Comparison of ENCODE assay signal across 8 cellular contexts in genomic region chr4:74038161-74039064, GRCh38. TPM values are rescaled to one million over a fixed set of nuclear protein-coding genes. Genes with fewer than 3 reads are reported as not detected.
DNase-seq lines count a peak whose midpoint lies in the region; ATAC-seq and TF ChIP-seq lines count a peak whose summit lies in the region.

Gene CXCL3, minus strand, starts transcription at chr4:74038689. Its CDS starts 78 bp downstream, at chr4:74038611.

- H3K9me3 ChIP-seq in heart right ventricle = no peaks in the 10 kb centered on the region
- H3K9me3 ChIP-seq in osteoblast (ENCODE audit: low read depth, low read length) = no peaks in the 10 kb centered on the region

- H4K20me1 ChIP-seq in osteoblast (ENCODE audit: insufficient read depth, low read length) = no peaks in the 10 kb centered on the region

- H3K4me2 ChIP-seq in osteoblast (ENCODE audit: insufficient read depth, low read length) = peak within 1 kb of the TSS; percentile 94

- peaks cover 0 to 16% (median 0%) of the 10 kb centered on the region in 7 donors for H3K27me3 ChIP-seq in heart right ventricle
- no peaks in the 10 kb centered on the region for H3K27me3 ChIP-seq in osteoblast (ENCODE audit: insufficient read depth, low read length)

- H3K36me3 ChIP-seq in heart right ventricle = no peaks in the 10 kb centered on the region
- H3K36me3 ChIP-seq in osteoblast (ENCODE audit: insufficient read depth, low read length) = no peaks in the 10 kb centered on the region

- ATAC-seq in heart right ventricle = peak; percentile 90 to 97 (median 95)
- no peak for ATAC-seq in HG03135 (IDR thresholded peaks at IDR 0.05; ENCODE audit: unreplicated experiment)

- peak within 1 kb of the TSS; percentile 96 for H2AFZ ChIP-seq in osteoblast (ENCODE audit: low read length)

- H3K4me3 ChIP-seq in heart right ventricle (peak within 1 kb of the TSS; percentile 43 to 78 (median 68)), osteoblast (ENCODE audit: insufficient read depth, low read length) (peak within 1 kb of the TSS; percentile 90)

- DNase-seq in NCI-H82 (lab: John Stamatoyannopoulos, UW) (peak; percentile 75), NCI-H82 treated with DMSO at 0.1 percent for 48 hours (lab: John Stamatoyannopoulos, UW; ENCODE audit: unreplicated experiment) (no peak), H4 (ENCODE audit: low spot score) (peak; percentile 36), NCI-H460 (ENCODE audit: extremely low read depth, low read depth) (peak; percentile 57), amniotic epithelial cell (ENCODE audit: low read depth) (peak; percentile 54), heart right ventricle (peak; percentile 79 to 80), osteoblast (ENCODE audit: insufficient read length, low spot score, missing footprints) (peak; percentile 82)

- peaks cover 0 to 22% (median 5%) of the 10 kb centered on the region in 9 donors for H3K4me1 ChIP-seq in heart right ventricle
- H3K4me1 ChIP-seq in osteoblast (ENCODE audit: insufficient read depth, low read length) = peaks cover 33% of the 10 kb centered on the region

- TF ChIP-seq CTCF in heart right ventricle (IDR thresholded peaks at IDR 0.05) = peak; percentile 13 to 65 (median 49)
- TF ChIP-seq CTCF in osteoblast (IDR thresholded peaks at IDR 0.05; ENCODE audit: extremely low read depth, low read depth, low read length) = peak; percentile 35

- WGBS in heart right ventricle, 2 donors = 0 to 1% methylated on average over 55 to 65 of the region's 71 CpGs

- H3K79me2 ChIP-seq in osteoblast (ENCODE audit: insufficient read depth, low read length) = peaks cover 9% of the 10 kb centered on the region

- intact Hi-C loops in heart right ventricle (cut with DNase I) = loop anchor here in 5 of 10 donors (5.0 to 10.0 kb wide), 8 partner anchors 54 to 304 kb away; partner anchors contain the start of gene CXCL2 (in 1 of the 5)

- H3K27ac ChIP-seq in heart right ventricle = peak within 1 kb of the TSS; percentile 27 to 94 (median 80)
- H3K27ac ChIP-seq in osteoblast (ENCODE audit: low read depth, low read length) = peak within 1 kb of the TSS; percentile 93

RNA-seq across cellular contexts. Expression of gene CXCL3, which starts in this region (rescaled TPM):
- 0.53 and 3.8 TPM in 2 replicates for total RNA-seq in H4 (2014; rRNA removed; shearing (Covaris generic))
- 11.1 and 12.8 TPM in 2 replicates for total RNA-seq in NCI-H460 (2014; rRNA removed; shearing (Covaris generic))
- 15.3 and 18.3 TPM in 2 replicates for polyA plus RNA-seq in NCI-H460 (2014; cell fraction: nucleus; rRNA removed)
- total RNA-seq in heart right ventricle (1 to 10 TPM in 5 of 10 donors, under 1 TPM in 4, not detected in 1; 0.24 to 5.1 (median 1.4) TPM), osteoblast (0.36 TPM in 1 of 2 replicates, not detected in the other)
- 1 to 10 TPM; 1.1 to 1.9 TPM for polyA plus RNA-seq in heart right ventricle

Comparison
In these comparisons a context has a peak if more than half of its experiments do, and no peak if none do; other contexts are left out.
1. Peak in DNase-seq, H3K4me3 ChIP-seq, H3K27ac ChIP-seq and H3K4me2 ChIP-seq in osteoblast; RNA of the gene not detected or under 1 TPM.